Comparison of ENCODE assay signal across 12 cellular contexts in the genomic region with DNA sequence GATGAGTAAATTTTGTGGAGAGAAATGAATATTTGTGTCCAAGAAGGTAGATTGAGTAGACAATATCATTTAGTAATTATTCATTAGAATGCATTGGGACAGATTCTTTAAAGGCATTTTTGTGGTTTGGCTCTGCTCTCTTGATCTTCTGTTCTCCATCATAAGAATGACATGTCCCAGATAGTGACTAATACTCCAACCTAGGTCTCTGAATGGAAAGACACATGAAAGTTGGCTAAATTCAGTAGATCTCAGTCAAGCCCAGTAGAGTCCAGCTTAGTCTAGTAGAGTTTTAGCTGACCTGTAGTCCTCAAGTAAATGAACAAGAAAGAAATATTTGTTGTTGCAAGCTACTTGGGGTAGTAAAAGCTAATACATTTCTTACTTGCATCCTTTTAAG.
"Had no signal": no experiment of that assay in that cellular context is flagged by ENCODE, and none has a peak within 500 bp of the region (broad histone marks: within the 10 kb centered on the region; RNA-seq: fewer than 3 reads in every experiment).

No MANE protein-coding gene starts in this region.

- H3K36me3 ChIP-seq: colonic mucosa, heart left ventricle, right lobe of liver, suprapubic skin had no signal

- H3K4me3 ChIP-seq: colonic mucosa, heart left ventricle, lung, right lobe of liver, suprapubic skin had no signal

- H3K27ac ChIP-seq: colonic mucosa, heart left ventricle, right lobe of liver, suprapubic skin had no signal

- H3K9me3 ChIP-seq: colonic mucosa had no signal

- DNase-seq: activated CD4-positive, alpha-beta memory T cell treated with anti-CD3 and anti-CD28 coated beads, Interleukin-2, amount 10 ng/mL, durations not matched to agents 7 days and 5 days; activated CD4-positive, alpha-beta T cell treated with anti-CD3 and anti-CD28 coated beads for 36 hours; activated naive CD4-positive, alpha-beta T cell treated with anti-CD3 and anti-CD28 coated beads, Interleukin-2, amount 50 U/mL, for 16 hours; activated T-cell treated with anti-CD3 and anti-CD28 coated beads, Interleukin-2, amount 50 U/mL, for 24 hours; central memory CD4-positive, alpha-beta T cell; colonic mucosa; heart left ventricle; right lobe of liver; T-helper 17 cell; trophoblast cell had no signal

- H3K4me1 ChIP-seq: colonic mucosa, heart left ventricle, right lobe of liver, suprapubic skin had no signal

- H3K27me3 ChIP-seq: colonic mucosa, right lobe of liver, suprapubic skin had no signal
